In genomic region chr3:47581422-47581821, GRCh38 we compare ENCODE assay signal across 13 cellular contexts. TPM values are rescaled to one million over a fixed set of nuclear protein-coding genes. Genes with fewer than 3 reads are reported as not detected.
DNase-seq lines count a peak whose midpoint lies in the region; ATAC-seq, FAIRE-seq and TF ChIP-seq lines count a peak whose summit lies in the region.
"Had no signal": no experiment of that assay in that cellular context is flagged by ENCODE, and none has a peak within 500 bp of the region (broad histone marks: within the 10 kb centered on the region; RNA-seq: fewer than 3 reads in every experiment).

No MANE protein-coding gene starts in this region.

- in situ Hi-C loops in HepG2 (cut with HindIII; ENCODE audit: extremely low pct_ligation_motif_present, low pct_unique_long_range_greater_than_20kb) = no loop called here

- no peak overlapping the region for H3K27ac ChIP-seq in CD4-positive, alpha-beta T cell (ENCODE audit: low read depth, low read length)
- H3K27ac ChIP-seq in HepG2 (ENCODE audit: extremely low read length, insufficient read depth, low read length) (no peak overlapping the region), pancreas (no peak overlapping the region)
- H3K27ac ChIP-seq: A549, GM23248 had no signal

- H3K79me2 ChIP-seq in HepG2 (ENCODE audit: insufficient read depth, low read length) = no peaks in the 10 kb centered on the region

- H3K27me3 Mint-ChIP-seq in CD4-positive, alpha-beta T cell = peaks cover 11% of the 10 kb centered on the region
- H3K27me3 Mint-ChIP-seq in effector memory CD8-positive, alpha-beta T cell = peaks cover 13 to 20% of the 10 kb centered on the region in 2 donors

- BruUV-seq in HepG2 (replicated peaks; lab: Mats Ljungman, UMichigan) = no TSS peak

- DNase-seq in CD4-positive, alpha-beta T cell = no peak
- no peak for DNase-seq in HTR-8/SVneo (ENCODE audit: insufficient read length, low spot score)
- peak; percentile 23 for DNase-seq in HepG2 (ENCODE audit: low spot score)
- peak in 4 of 6 donors; percentile 18 to 43 (median 28) for DNase-seq in pancreas
- no peak for DNase-seq in islet precursor cell
- DNase-seq in effector memory CD8-positive, alpha-beta T cell = no peak
- no peak for DNase-seq in NCI-H748 treated with DMSO at 0.1 percent for 48 hours (lab: John Stamatoyannopoulos, UW)
- DNase-seq: DMS53, GF-D8, GM23248, H7 had no signal

- POLR2A ChIA-PET in CD4-positive, alpha-beta T cell (lab: Charles Lee) = no interaction called here
- POLR2A ChIA-PET in HepG2 (lab: Yijun Ruan, JAX) = no interaction called here

- H3K9ac ChIP-seq in HepG2 (ENCODE audit: insufficient read depth, low read depth, low read length) = no peak overlapping the region
- H3K9ac ChIP-seq: GM23248 had no signal

- no peaks in the 10 kb centered on the region for H3K9me3 ChIP-seq in CD4-positive, alpha-beta T cell (ENCODE audit: control insufficient read depth, low read length)
- H3K9me3 ChIP-seq in HepG2 (ENCODE audit: low read length) (no peaks in the 10 kb centered on the region), pancreas (no peaks in the 10 kb centered on the region)
- H3K9me3 ChIP-seq: A549 had no signal

- no peak for TF ChIP-seq RAD21 in HepG2 (CRISPR knock-in tag; IDR thresholded peaks at IDR 0.05)

- 6% methylated on average over 2 of the region's 5 CpGs for WGBS in HepG2 (ENCODE audit: low lambda C conversion rate)
- WGBS in pancreas, 2 donors = 17 to 21% methylated on average over 5 of the region's 5 CpGs

- H3K27ac Mint-ChIP-seq in CD4-positive, alpha-beta T cell = no peak overlapping the region
- no peak overlapping the region for H3K27ac Mint-ChIP-seq in effector memory CD8-positive, alpha-beta T cell

- peaks cover 21% of the 10 kb centered on the region for H3K27me3 ChIP-seq in CD4-positive, alpha-beta T cell (ENCODE audit: control insufficient read depth, insufficient read depth, low read length)
- H3K27me3 ChIP-seq in HepG2 (ENCODE audit: control insufficient read depth in 1 of 2, insufficient read depth in 2 of 2, low read length in 2 of 2) = peaks cover 7 to 29% of the 10 kb centered on the region in 2 experiments
- H3K27me3 ChIP-seq in pancreas = peaks cover 0 to 4% (median 0%) of the 10 kb centered on the region in 4 donors

- H4K20me1 ChIP-seq in HepG2 (ENCODE audit: insufficient read depth, low read length) = peaks cover 6% of the 10 kb centered on the region; the same call in 1 of the 2 replicates

- H3K4me1 ChIP-seq in HepG2 (ENCODE audit: insufficient read depth, low read length) (peaks cover 20% of the 10 kb centered on the region), pancreas (peaks cover 0 to 7% (median 0%) of the 10 kb centered on the region in 3 donors)
- H3K4me1 ChIP-seq: A549 had no signal

- FAIRE-seq in HTR-8/SVneo (lab: Jason Lieb, UNC) (peak; percentile 54), HepG2 (lab: Jason Lieb, UNC) (no peak), pancreas (lab: Jason Lieb, UNC) (no peak)
- FAIRE-seq: A549 had no signal

- TF ChIP-seq CTCF in CD4-positive, alpha-beta T cell (IDR thresholded peaks at IDR 0.05) = no peak
- TF ChIP-seq CTCF in HepG2 (CRISPR knock-in tag; IDR thresholded peaks at IDR 0.05) (no peak), pancreas (IDR thresholded peaks at IDR 0.05) (no peak)

- ATAC-seq in CD4-positive, alpha-beta T cell (ENCODE audit: poor library complexity) = no peak
- peak; percentile 10; the same call in 2 of the 3 replicates for ATAC-seq in HepG2
- peak in 2 of 4 donors; percentile 14 to 38 for ATAC-seq in pancreas
- no peak for ATAC-seq in effector memory CD8-positive, alpha-beta T cell (replicated peaks)
- ATAC-seq: A549 had no signal

- H2AFZ ChIP-seq in HepG2 (ENCODE audit: low read length) = no peak overlapping the region
- H2AFZ ChIP-seq: GM23248 had no signal

- peak overlapping the region; percentile 1; the same call in 1 of the 2 replicates for H3K4me2 ChIP-seq in HepG2 (ENCODE audit: low read depth, low read length)
- H3K4me2 ChIP-seq: A549 had no signal

- no peak for TF ChIP-seq POLR2A in HepG2 (IDR thresholded peaks at IDR 0.05; ENCODE audit: insufficient read depth in 1 of 2, low read depth in 2 of 2, low read length in 2 of 2)

- peaks cover 10% of the 10 kb centered on the region for H3K4me1 Mint-ChIP-seq in CD4-positive, alpha-beta T cell (ENCODE audit: low read depth)
- H3K4me1 Mint-ChIP-seq in effector memory CD8-positive, alpha-beta T cell (ENCODE audit: low read depth in 2 of 2) = peaks cover 0 to 2% of the 10 kb centered on the region in 2 donors

- CTCF ChIA-PET in CD4-positive, alpha-beta T cell (lab: Charles Lee) = no interaction called here
- CTCF ChIA-PET in HepG2 (lab: Yijun Ruan, JAX; ENCODE audit: low intra/inter-chr PET ratio, low total read pairs) = no interaction called here

- TF ChIP-seq EP300 in HepG2 (IDR thresholded peaks at IDR 0.05; ENCODE audit: low read depth in 2 of 2, low read length in 2 of 2) = no peak
- no peak for TF ChIP-seq EP300 in HepG2 (CRISPR knock-in tag; IDR thresholded peaks at IDR 0.05; ENCODE audit: borderline replicate concordance)

- H3K36me3 Mint-ChIP-seq in CD4-positive, alpha-beta T cell (ENCODE audit: low read depth) = peaks cover 11% of the 10 kb centered on the region
- peaks cover 8% of the 10 kb centered on the region for H3K36me3 Mint-ChIP-seq in effector memory CD8-positive, alpha-beta T cell (ENCODE audit: insufficient read depth)

- H3K9me3 Mint-ChIP-seq in CD4-positive, alpha-beta T cell = no peaks in the 10 kb centered on the region
- no peaks in the 10 kb centered on the region for H3K9me3 Mint-ChIP-seq in effector memory CD8-positive, alpha-beta T cell
- H3K9me3 Mint-ChIP-seq: IgD-negative memory B cell had no signal

- H3K4me3 ChIP-seq in HepG2 (replicated peaks in 1 of 3; ENCODE audit: insufficient read depth in 1 of 3, low read depth in 2 of 3, low read length in 3 of 3) (no peak overlapping the region), pancreas (no peak overlapping the region)
- H3K4me3 ChIP-seq: A549, GM23248 had no signal

- peaks cover 1 to 13% of the 10 kb centered on the region in 2 experiments; a peak in 2 of 5 replicates for H3K36me3 ChIP-seq in HepG2 (replicated peaks in 1 of 2; ENCODE audit: control insufficient read depth in 1 of 2, insufficient read depth in 2 of 2, low read length in 2 of 2)
- H3K36me3 ChIP-seq in pancreas = no peaks in the 10 kb centered on the region

- H3K4me3 Mint-ChIP-seq in CD4-positive, alpha-beta T cell = peak overlapping the region; percentile 58
- H3K4me3 Mint-ChIP-seq in effector memory CD8-positive, alpha-beta T cell = no peak overlapping the region

- intact Hi-C loops in CD4-positive, alpha-beta T cell (cut with DNase I, micrococcal nuclease) = no loop called here
- intact Hi-C loops in HepG2 (cut with micrococcal nuclease; ENCODE audit: unreplicated experiment) = no loop called here
- intact Hi-C loops in pancreas (cut with DNase I) = no loop called here

TF ChIP-seq in HepG2, 621 proteins besides CTCF, POLR2A, EP300 and RAD21 (continues in another document):
- TF ChIP-seq ZNF484 (CRISPR knock-in tag; IDR thresholded peaks at IDR 0.05; ENCODE audit: borderline replicate concordance, low read depth) (no peak), HNF4A (CRISPR knock-in tag; IDR thresholded peaks at IDR 0.05) (peak; percentile 28), ZBTB7B (CRISPR knock-in tag; IDR thresholded peaks at IDR 0.05) (no peak), KDM2A (CRISPR knock-in tag; IDR thresholded peaks at IDR 0.05; ENCODE audit: borderline replicate concordance, low read depth) (peak; percentile 66; the same call in 1 of the 2 replicates), ZNF383 (CRISPR knock-in tag; IDR thresholded peaks at IDR 0.05; ENCODE audit: borderline replicate concordance) (no peak), HDAC1 (CRISPR knock-in tag; IDR thresholded peaks at IDR 0.05) (0 out of 2 replicates have a peak, but pooled peaks have one; percentile 22), TBX3 (IDR thresholded peaks at IDR 0.05; ENCODE audit: borderline replicate concordance) (no peak), ATF7 (IDR thresholded peaks at IDR 0.05) (no peak), ATF7 (CRISPR knock-in tag; IDR thresholded peaks at IDR 0.05) (no peak), AGO2 (optimal IDR thresholded peaks at IDR 0.05; ENCODE audit: low read depth, low read length) (peak; percentile 66)

RNA-seq across cellular contexts. Expression of gene CSPG5, which starts 2.8 kb away (rescaled TPM):
- under 1 TPM in 1 of 2 experiments, not detected in 1; 0.39 TPM for total RNA-seq in CD4-positive, alpha-beta T cell
- 0.07 TPM in 1 of 2 replicates, not detected in the other for total RNA-seq in HepG2 (2016; rRNA removed; fragmentation: Illumina TruSeq; extraction: Trizol)
- not detected in 2 replicates for total RNA-seq in HepG2 (2016; cell fraction: cytosol; rRNA removed; fragmentation: Illumina TruSeq; extraction: Trizol; ENCODE audit: low read depth)
- total RNA-seq in HepG2 (2016; cell fraction: insoluble cytoplasmic fraction; rRNA removed; fragmentation: Illumina TruSeq; extraction: Trizol) = 0.11 TPM in 1 of 2 replicates, not detected in the other
- total RNA-seq in HepG2 (2016; cell fraction: membrane; rRNA removed; fragmentation: Illumina TruSeq; extraction: Trizol) = not detected in 2 replicates
- total RNA-seq in HepG2 (2016; cell fraction: nucleus; rRNA removed; fragmentation: Illumina TruSeq; extraction: Trizol) = 0.25 and 0.37 TPM in 2 replicates
- polyA plus RNA-seq in HepG2 (2011; rRNA removed) = 0.10 and 0.15 TPM in 2 replicates
- polyA plus RNA-seq in HepG2 (2011; cell fraction: cytosol; rRNA removed) = 0.05 and 0.06 TPM in 2 replicates
- polyA plus RNA-seq in HepG2 (2011; cell fraction: nucleus; rRNA removed) = 0.11 and 0.23 TPM in 2 replicates
- 0.08 and 0.20 TPM in 2 replicates for polyA plus RNA-seq in HepG2 (2012)
- polyA plus RNA-seq in HepG2 (2016; cell fraction: cytosol; fragmentation: Illumina TruSeq; extraction: Trizol; ENCODE audit: low read depth) = not detected in 2 replicates
- polyA plus RNA-seq in HepG2 (2016; cell fraction: insoluble cytoplasmic fraction; fragmentation: Illumina TruSeq; extraction: Trizol; ENCODE audit: low read depth) = not detected in 2 replicates
- 0.11 TPM in 1 of 2 replicates, not detected in the other for polyA plus RNA-seq in HepG2 (2016; cell fraction: membrane; fragmentation: Illumina TruSeq; extraction: Trizol; ENCODE audit: low read depth)
- not detected in 2 replicates for polyA plus RNA-seq in HepG2 (2016; cell fraction: nucleus; fragmentation: Illumina TruSeq; extraction: Trizol; ENCODE audit: insufficient read depth, low read depth)
- 0.08 and 0.75 TPM in 2 replicates for polyA minus RNA-seq in HepG2 (2011; rRNA and poly(A)+ RNA removed; ENCODE audit: low replicate concordance)
- polyA minus RNA-seq in HepG2 (2011; cell fraction: cytosol; rRNA and poly(A)+ RNA removed) = not detected in 2 replicates
- polyA minus RNA-seq in HepG2 (2011; cell fraction: nucleus; rRNA and poly(A)+ RNA removed) = 0.90 and 1.2 TPM in 2 replicates
- under 1 TPM; 0.08 to 0.28 (median 0.17) TPM for total RNA-seq in pancreas
- under 1 TPM; 0.15 to 0.40 TPM for polyA plus RNA-seq in pancreas
- polyA plus RNA-seq: GM23248 had no signal

Comparison
In these comparisons a context has a peak if more than half of its experiments do, and no peak if none do; other contexts are left out.
1. DNase-seq: peak in HepG2 (single experiment) and pancreas (4 of 6); none in CD4-positive, alpha-beta T cell (0 of 10), HTR-8/SVneo (single experiment), islet precursor cell (single experiment), effector memory CD8-positive, alpha-beta T cell (0 of 3) and NCI-H748 treated with DMSO at 0.1 percent for 48 hours (single experiment).